Comparison of ENCODE assay signal across 9 cellular contexts in genomic region chr4:151324449-151325319, GRCh38. TPM values are rescaled to one million over a fixed set of nuclear protein-coding genes. Genes with fewer than 3 reads are reported as not detected.
DNase-seq lines count a peak whose midpoint lies in the region; ATAC-seq and TF ChIP-seq lines count a peak whose summit lies in the region.
"Had no signal": no experiment of that assay in that cellular context is flagged by ENCODE, and none has a peak within 500 bp of the region (broad histone marks: within the 10 kb centered on the region; RNA-seq: fewer than 3 reads in every experiment).

No MANE protein-coding gene starts in this region.

- H3K27me3 Mint-ChIP-seq in CD14-positive monocyte (ENCODE audit: low read depth in 3 of 3), result peaks cover 43 to 67% (median 50%) of the 10 kb centered on the region in 3 donors

- H3K9ac ChIP-seq in skeletal muscle satellite cell (ENCODE audit: low read depth, low read length), result peak overlapping the region; percentile 84

- peak; percentile 3 for DNase-seq in NCI-H2227 treated with DMSO at 0.1 percent for 48 hours (lab: John Stamatoyannopoulos, UW)
- peak; percentile 57 for DNase-seq in cerebellar cortex (ENCODE audit: low spot score)
- DNase-seq in iris pigment epithelial cell (ENCODE audit: low read depth), result peak; percentile 57
- no peak for DNase-seq in NCI-H2107 (lab: John Stamatoyannopoulos, UW)
- no peak for DNase-seq in CD14-positive monocyte (ENCODE audit: low spot score)

- H3K4me3 Mint-ChIP-seq in CD14-positive monocyte, result peak overlapping the region in 1 of 2 donors; percentile 86

- peaks cover 10% of the 10 kb centered on the region for H3K4me1 ChIP-seq in skeletal muscle satellite cell (ENCODE audit: control insufficient read depth, insufficient read depth, low read length)

- intact Hi-C loops in CD14-positive monocyte (cut with micrococcal nuclease), result no loop called here

- H3K9me3 ChIP-seq in skeletal muscle satellite cell (replicated peaks; ENCODE audit: low read length), result no peaks in the 10 kb centered on the region

- no peaks in the 10 kb centered on the region for H3K36me3 Mint-ChIP-seq in CD14-positive monocyte

- no peak overlapping the region for H3K27ac Mint-ChIP-seq in CD14-positive monocyte

- H3K4me2 ChIP-seq in skeletal muscle satellite cell (ENCODE audit: low read length), result peak overlapping the region; percentile 85

- H3K4me1 Mint-ChIP-seq in CD14-positive monocyte, result peaks cover 7% of the 10 kb centered on the region

- peak overlapping the region; percentile 93 for H3K4me3 ChIP-seq in skeletal muscle satellite cell (ENCODE audit: low read length)

- no peak for TF ChIP-seq CTCF in CD14-positive monocyte (IDR thresholded peaks at IDR 0.05)

- ATAC-seq in GM18909 (IDR thresholded peaks at IDR 0.05; ENCODE audit: poor library complexity, unreplicated experiment) (peak; percentile 52), GM18873 (IDR thresholded peaks at IDR 0.05; ENCODE audit: low FRiP score, unreplicated experiment) (no peak)

- peaks cover 0 to 13% (median 8%) of the 10 kb centered on the region in 7 donors for H3K9me3 Mint-ChIP-seq in CD14-positive monocyte

- H3K36me3 ChIP-seq in skeletal muscle satellite cell (ENCODE audit: insufficient read depth, low read length), result no peaks in the 10 kb centered on the region

- no peaks in the 10 kb centered on the region for H3K27me3 ChIP-seq in skeletal muscle satellite cell (ENCODE audit: control insufficient read depth, insufficient read depth, low read length)

RNA-seq across cellular contexts. Expression of gene SH3D19, which starts 0.7 kb away (rescaled TPM):
- 42.3 and 57.0 TPM in 2 replicates for total RNA-seq in skeletal muscle satellite cell (2012; rRNA removed)
- not detected for polyA plus RNA-seq in CD14-positive monocyte
- total RNA-seq: T-helper 1 cell treated with Interleukin-12 subunit alpha and Interleukin-12 subunit beta and Interleukin-4 antibody, amounts not matched to agents 30 ng/mL and 1 ng/mL, for 36 hours had no signal

RNA-seq across cellular contexts. Expression of gene PRSS48, which starts 47.7 kb away (rescaled TPM):
- total RNA-seq in skeletal muscle satellite cell (2012; rRNA removed), result not detected in 2 replicates
- not detected for polyA plus RNA-seq in CD14-positive monocyte
- total RNA-seq: T-helper 1 cell treated with Interleukin-12 subunit alpha and Interleukin-12 subunit beta and Interleukin-4 antibody, amounts not matched to agents 30 ng/mL and 1 ng/mL, for 36 hours had no signal

Comparison
In these comparisons a context has a peak if more than half of its experiments do, and no peak if none do; other contexts are left out.
1. DNase-seq: peak in NCI-H2227 treated with DMSO at 0.1 percent for 48 hours (single experiment), cerebellar cortex (single experiment) and iris pigment epithelial cell (single experiment); none in NCI-H2107 (single experiment) and CD14-positive monocyte (single experiment).